Comparison of ENCODE assay signal across 35 cellular contexts in the genomic region with DNA sequence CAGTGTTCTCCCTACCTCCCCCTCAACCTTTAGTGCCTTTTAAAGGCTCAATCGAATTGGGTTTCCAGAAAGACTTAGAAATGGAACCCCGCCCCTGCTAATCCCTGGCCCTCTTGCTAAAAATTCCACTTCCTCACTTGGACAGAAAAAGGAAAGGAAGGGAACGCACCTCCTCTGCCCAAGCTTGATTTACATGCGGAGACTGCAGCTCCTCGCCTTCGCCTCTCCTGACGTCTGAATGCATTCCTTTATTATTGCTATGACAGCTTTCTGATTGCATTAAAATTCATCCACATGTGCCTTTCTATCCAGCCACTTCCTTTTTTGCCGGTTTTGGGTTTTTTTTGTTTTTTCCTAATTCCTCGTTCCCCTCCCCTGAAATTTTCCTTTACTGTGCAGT.
"Had no signal": no experiment of that assay in that cellular context is flagged by ENCODE, and none has a peak within 500 bp of the region (broad histone marks: within the 10 kb centered on the region; RNA-seq: fewer than 3 reads in every experiment).

No MANE protein-coding gene starts in this region.

- H3K9me3 ChIP-seq: ascending aorta had no signal

- H3K27ac Mint-ChIP-seq: activated B cell treated with CpG ODN at 0.5 μM for 24 hours; activated CD4-positive, alpha-beta memory T cell treated with anti-CD3 and anti-CD28 coated beads for 36 hours; activated CD4-positive, alpha-beta T cell treated with anti-CD3 and anti-CD28 coated beads, Interleukin-2, amount 10 ng/mL, durations not matched to agents 24 days and 14 days; activated CD8-positive, alpha-beta T cell treated with anti-CD3 and anti-CD28 coated beads for 36 hours; activated naive CD4-positive, alpha-beta T cell treated with anti-CD3 and anti-CD28 coated beads for 36 hours; activated naive CD4-positive, alpha-beta T cell treated with anti-CD3 and anti-CD28 coated beads, Interleukin-2, amount 50 U/mL, for 24 hours; activated naive CD8-positive, alpha-beta T cell; activated naive CD8-positive, alpha-beta T cell treated with anti-CD3 and anti-CD28 coated beads, Interleukin-2, amount 10 ng/mL, durations not matched to agents 7 days and 5 days; activated naive CD8-positive, alpha-beta T cell treated with anti-CD3 and anti-CD28 coated beads, Interleukin-2, amount 50 U/mL, for 24 hours; activated T-cell treated with anti-CD3 and anti-CD28 coated beads, Interleukin-2, amount 50 U/mL, for 72 hours; activated T-helper 1 cell treated with anti-CD3 and anti-CD28 coated beads, Interleukin-12 subunit alpha, Interleukin-12 subunit beta, Interleukin-2, Interleukin-4 antibody, amounts not matched to agents 30 ng/mL and 10 ng/mL and 1 ng/mL, durations not matched to agents 14 hours and 24 hours and 36 hours; activated T-helper 17 cell treated with anti-CD3 and anti-CD28 coated beads, Interleukin-2, amount 50 U/mL, for 72 hours; T-helper 1 cell treated with Interleukin-12 subunit alpha and Interleukin-12 subunit beta and Interleukin-4 antibody, amounts not matched to agents 30 μg/mL and 1 μg/mL, for 36 hours; T-helper 2 cell treated with Interferon-gamma antibody and Interleukin-4, amounts not matched to agents 5 μg/mL and 100 μg/mL, for 36 hours had no signal

- H3K4me3 ChIP-seq: ascending aorta, cardiac muscle cell had no signal

- H3K4me3 Mint-ChIP-seq: activated B cell treated with CpG ODN at 0.5 μM for 24 hours; activated CD4-positive, alpha-beta memory T cell treated with anti-CD3 and anti-CD28 coated beads for 36 hours; activated CD4-positive, alpha-beta T cell treated with anti-CD3 and anti-CD28 coated beads, Interleukin-2, amount 10 ng/mL, durations not matched to agents 24 days and 14 days; activated CD8-positive, alpha-beta T cell treated with anti-CD3 and anti-CD28 coated beads for 36 hours; activated naive CD4-positive, alpha-beta T cell treated with anti-CD3 and anti-CD28 coated beads for 36 hours; activated naive CD4-positive, alpha-beta T cell treated with anti-CD3 and anti-CD28 coated beads, Interleukin-2, amount 50 U/mL, for 24 hours; activated naive CD8-positive, alpha-beta T cell; activated naive CD8-positive, alpha-beta T cell treated with anti-CD3 and anti-CD28 coated beads, Interleukin-2, amount 10 ng/mL, durations not matched to agents 7 days and 5 days; activated naive CD8-positive, alpha-beta T cell treated with anti-CD3 and anti-CD28 coated beads, Interleukin-2, amount 50 U/mL, for 24 hours; activated T-cell treated with anti-CD3 and anti-CD28 coated beads, Interleukin-2, amount 50 U/mL, for 4 hours; activated T-cell treated with anti-CD3 and anti-CD28 coated beads, Interleukin-2, amount 50 U/mL, for 72 hours; activated T-helper 1 cell treated with anti-CD3 and anti-CD28 coated beads, Interleukin-12 subunit alpha, Interleukin-12 subunit beta, Interleukin-2, Interleukin-4 antibody, amounts not matched to agents 30 ng/mL and 10 ng/mL and 1 ng/mL, durations not matched to agents 14 hours and 24 hours and 36 hours; activated T-helper 17 cell treated with anti-CD3 and anti-CD28 coated beads, Interleukin-2, amount 50 U/mL, for 72 hours; brain; central memory CD8-positive, alpha-beta T cell; T-helper 1 cell treated with Interleukin-12 subunit alpha and Interleukin-12 subunit beta and Interleukin-4 antibody, amounts not matched to agents 30 μg/mL and 1 μg/mL, for 36 hours; T-helper 2 cell treated with Interferon-gamma antibody and Interleukin-4, amounts not matched to agents 5 μg/mL and 100 μg/mL, for 36 hours had no signal

- H3K27ac ChIP-seq: ascending aorta, cardiac muscle cell, VCaP had no signal

- DNase-seq: activated B cell treated with CpG ODN at 0.5 μM for 24 hours; activated CD4-positive, alpha-beta memory T cell treated with anti-CD3 and anti-CD28 coated beads for 36 hours; activated CD4-positive, alpha-beta T cell treated with anti-CD3 and anti-CD28 coated beads for 4 hours; activated CD4-positive, alpha-beta T cell treated with anti-CD3 and anti-CD28 coated beads, Interleukin-2, amount 10 ng/mL, durations not matched to agents 24 days and 14 days; activated CD4-positive, alpha-beta T cell treated with anti-CD3 and anti-CD28 coated beads, Interleukin-2, amount 50 U/mL, for 1 hour; activated CD4-positive, alpha-beta T cell treated with anti-CD3 and anti-CD28 coated beads, Interleukin-2, amount 50 U/mL, for 4 hours; activated CD4-positive, CD25-positive, alpha-beta regulatory T cell treated with anti-CD3 and anti-CD28 coated beads, Interleukin-2, amount 50 U/mL, for 72 hours; activated CD8-positive, alpha-beta memory T cell treated with anti-CD3 and anti-CD28 coated beads, Interleukin-2, amount 50 U/mL, for 4 hours; activated CD8-positive, alpha-beta T cell treated with anti-CD3 and anti-CD28 coated beads for 36 hours; activated effector memory CD4-positive, alpha-beta T cell treated with anti-CD3 and anti-CD28 coated beads, Interleukin-2, amount 50 U/mL, for 16 hours; activated gamma-delta T cell treated with Interleukin-2 at 50 U/mL for 16 hours; activated naive CD4-positive, alpha-beta T cell; activated naive CD4-positive, alpha-beta T cell treated with anti-CD3 and anti-CD28 coated beads for 36 hours; activated naive CD8-positive, alpha-beta T cell treated with anti-CD3 and anti-CD28 coated beads, Interleukin-2, amount 10 ng/mL, durations not matched to agents 7 days and 5 days; activated naive CD8-positive, alpha-beta T cell treated with anti-CD3 and anti-CD28 coated beads, Interleukin-2, amount 50 U/mL, for 24 hours; activated T-cell treated with anti-CD3 and anti-CD28 coated beads for 4 hours; activated T-cell treated with anti-CD3 and anti-CD28 coated beads, Interleukin-2, amount 50 U/mL, for 1 hour; activated T-cell treated with anti-CD3 and anti-CD28 coated beads, Interleukin-2, amount 50 U/mL, for 4 hours; activated T-cell treated with anti-CD3 and anti-CD28 coated beads, Interleukin-2, amount 50 U/mL, for 72 hours; amygdala; SW 1271; T-helper 1 cell; T-helper 2 cell; T-helper 9 cell had no signal

- ATAC-seq: activated CD8-positive, alpha-beta T cell treated with anti-CD3 and anti-CD28 coated beads for 36 hours; activated naive CD8-positive, alpha-beta T cell treated with anti-CD3 and anti-CD28 coated beads, Interleukin-2, amount 50 U/mL, for 24 hours; activated T-cell treated with anti-CD3 and anti-CD28 coated beads, Interleukin-2, amount 50 U/mL, for 4 hours; activated T-cell treated with anti-CD3 and anti-CD28 coated beads, Interleukin-2, amount 50 U/mL, for 72 hours; activated T-helper 17 cell treated with anti-CD3 and anti-CD28 coated beads, Interleukin-2, amount 50 U/mL, for 72 hours had no signal

- H3K36me3 ChIP-seq: ascending aorta, cardiac muscle cell had no signal

- H3K4me1 ChIP-seq: ascending aorta had no signal

- H3K27me3 ChIP-seq: ascending aorta had no signal

- H3K4me1 Mint-ChIP-seq: activated B cell treated with CpG ODN at 0.5 μM for 24 hours; activated CD4-positive, alpha-beta T cell treated with anti-CD3 and anti-CD28 coated beads, Interleukin-2, amount 10 ng/mL, durations not matched to agents 24 days and 14 days; activated naive CD8-positive, alpha-beta T cell treated with anti-CD3 and anti-CD28 coated beads, Interleukin-2, amount 10 ng/mL, durations not matched to agents 7 days and 5 days; activated naive CD8-positive, alpha-beta T cell treated with anti-CD3 and anti-CD28 coated beads, Interleukin-2, amount 50 U/mL, for 24 hours; activated T-helper 17 cell treated with anti-CD3 and anti-CD28 coated beads, Interleukin-2, amount 50 U/mL, for 72 hours; central memory CD8-positive, alpha-beta T cell had no signal

- H3K9me3 Mint-ChIP-seq: activated CD4-positive, alpha-beta memory T cell treated with anti-CD3 and anti-CD28 coated beads for 36 hours; activated CD4-positive, alpha-beta T cell treated with anti-CD3 and anti-CD28 coated beads, Interleukin-2, amount 10 ng/mL, durations not matched to agents 24 days and 14 days; activated naive CD4-positive, alpha-beta T cell treated with anti-CD3 and anti-CD28 coated beads for 36 hours; activated naive CD4-positive, alpha-beta T cell treated with anti-CD3 and anti-CD28 coated beads, Interleukin-2, amount 50 U/mL, for 24 hours; activated naive CD8-positive, alpha-beta T cell treated with anti-CD3 and anti-CD28 coated beads, Interleukin-2, amount 50 U/mL, for 24 hours; activated T-cell treated with anti-CD3 and anti-CD28 coated beads, Interleukin-2, amount 50 U/mL, for 4 hours; activated T-cell treated with anti-CD3 and anti-CD28 coated beads, Interleukin-2, amount 50 U/mL, for 72 hours; activated T-helper 1 cell treated with anti-CD3 and anti-CD28 coated beads, Interleukin-12 subunit alpha, Interleukin-12 subunit beta, Interleukin-2, Interleukin-4 antibody, amounts not matched to agents 30 ng/mL and 10 ng/mL and 1 ng/mL, durations not matched to agents 14 hours and 24 hours and 36 hours; central memory CD8-positive, alpha-beta T cell; T-helper 1 cell treated with Interleukin-12 subunit alpha and Interleukin-12 subunit beta and Interleukin-4 antibody, amounts not matched to agents 30 μg/mL and 1 μg/mL, for 36 hours; T-helper 2 cell treated with Interferon-gamma antibody and Interleukin-4, amounts not matched to agents 5 μg/mL and 100 μg/mL, for 36 hours had no signal

- H3K36me3 Mint-ChIP-seq: activated CD4-positive, alpha-beta memory T cell treated with anti-CD3 and anti-CD28 coated beads for 36 hours; activated naive CD8-positive, alpha-beta T cell; activated naive CD8-positive, alpha-beta T cell treated with anti-CD3 and anti-CD28 coated beads, Interleukin-2, amount 10 ng/mL, durations not matched to agents 7 days and 5 days had no signal
